ENCODE assay signal across 13 cellular contexts in the genomic region with DNA sequence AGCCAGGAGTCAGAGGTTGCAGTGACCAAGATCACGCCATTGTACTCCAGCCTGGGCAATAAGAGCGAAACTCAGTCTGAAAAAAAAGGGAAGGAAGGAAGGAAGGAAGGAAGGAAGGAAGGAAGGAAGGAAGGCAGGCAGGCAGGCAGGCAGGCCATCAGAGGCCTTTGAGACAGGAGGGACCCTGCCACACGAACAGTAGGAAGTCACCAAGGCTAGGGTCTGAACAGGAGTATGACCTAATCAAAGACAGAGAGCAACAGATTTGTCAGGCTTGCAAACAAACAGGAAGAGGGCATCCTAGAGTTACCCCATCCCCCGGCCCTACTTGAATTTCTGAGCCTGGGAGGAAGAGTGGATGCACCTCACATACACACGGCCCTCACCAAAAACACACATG.
A peak's percentile ranks its signal among the peaks of the same experiment; 100 is the strongest.
DNase-seq lines count a peak whose midpoint lies in the region; ATAC-seq and TF ChIP-seq lines count a peak whose summit lies in the region.
"Had no signal": no experiment of that assay in that cellular context is flagged by ENCODE, and none has a peak within 500 bp of the region (broad histone marks: within the 10 kb centered on the region; RNA-seq: fewer than 3 reads in every experiment).

No MANE protein-coding gene starts in this region.

- H2AFZ ChIP-seq in KMS-11 (ENCODE audit: low read depth), result peak overlapping the region; percentile 10; the same call in 1 of the 2 replicates

- no peaks in the 10 kb centered on the region for H3K27me3 ChIP-seq in KMS-11 (ENCODE audit: insufficient read depth, low read depth)
- no peaks in the 10 kb centered on the region for H3K27me3 ChIP-seq in left ventricle myocardium inferior (ENCODE audit: low read depth)
- H3K27me3 ChIP-seq in aorta (ENCODE audit: control insufficient read depth in 1 of 2, insufficient read depth in 2 of 2, low read length in 1 of 2), result no peaks in the 10 kb centered on the region

- H3K9me3 Mint-ChIP-seq in WTC11, result peaks cover 3% of the 10 kb centered on the region; the same call in 1 of the 2 replicates
- peaks cover 0 to 1% (median 0%) of the 10 kb centered on the region in 9 donors for H3K9me3 Mint-ChIP-seq in naive thymus-derived CD8-positive, alpha-beta T cell

- H4K20me1 ChIP-seq in KMS-11 (ENCODE audit: insufficient read depth), result no peaks in the 10 kb centered on the region

- ATAC-seq in WTC11, result peak; percentile 9
- peak in 1 of 2 donors; percentile 69 for ATAC-seq in naive thymus-derived CD8-positive, alpha-beta T cell
- no peak for ATAC-seq in aorta (ENCODE audit: low FRiP score)
- ATAC-seq: activated CD4-positive, alpha-beta T cell treated with anti-CD3 and anti-CD28 coated beads for 36 hours had no signal

- H3K4me1 Mint-ChIP-seq in WTC11, result peaks cover 47% of the 10 kb centered on the region
- H3K4me1 Mint-ChIP-seq in naive thymus-derived CD8-positive, alpha-beta T cell, result peaks cover 8 to 24% (median 20%) of the 10 kb centered on the region in 4 donors

- no peaks in the 10 kb centered on the region for H3K36me3 ChIP-seq in KMS-11 (ENCODE audit: insufficient read depth)
- H3K36me3 ChIP-seq in left ventricle myocardium inferior, result no peaks in the 10 kb centered on the region
- H3K36me3 ChIP-seq in aorta (ENCODE audit: control insufficient read depth in 1 of 2, insufficient read depth in 2 of 2, low read length in 1 of 2), result no peaks in the 10 kb centered on the region

- H3K9me3 ChIP-seq in left ventricle myocardium inferior (replicated peaks), result no peaks in the 10 kb centered on the region
- no peaks in the 10 kb centered on the region for H3K9me3 ChIP-seq in aorta (ENCODE audit: control insufficient read depth, low read length)

- CTCF ChIA-PET in WTC11 (lab: Charles Lee), result interaction anchor here (0.7 to 1.9 kb wide), 11 partner anchors 13 to 187 kb away, joined by 3 to 11 read pairs (median 7); a partner anchor contains a TSS

- H3K36me3 Mint-ChIP-seq in WTC11, result no peaks in the 10 kb centered on the region
- no peaks in the 10 kb centered on the region for H3K36me3 Mint-ChIP-seq in naive thymus-derived CD8-positive, alpha-beta T cell

- peak overlapping the region; percentile 93 for H3K27ac Mint-ChIP-seq in WTC11
- H3K27ac Mint-ChIP-seq in naive thymus-derived CD8-positive, alpha-beta T cell, result peak overlapping the region in 6 of 10 donors; percentile 7 to 78 (median 30)
- H3K27ac Mint-ChIP-seq: activated CD4-positive, alpha-beta T cell treated with anti-CD3 and anti-CD28 coated beads for 36 hours had no signal

- no peaks in the 10 kb centered on the region for H3K79me2 ChIP-seq in KMS-11 (ENCODE audit: insufficient read depth, low read depth)

- peak; percentile 31 for DNase-seq in NCI-H2171 treated with DMSO at 0.1 percent for 48 hours (lab: John Stamatoyannopoulos, UW)
- no peak for DNase-seq in NCI-H2171 (lab: John Stamatoyannopoulos, UW)
- no peak for DNase-seq in WTC11 (ENCODE audit: low spot score)
- DNase-seq in naive thymus-derived CD8-positive, alpha-beta T cell, result peak in 1 of 10 donors; percentile 29
- DNase-seq in NCI-H2196 treated with DMSO at 0.1 percent for 48 hours (lab: John Stamatoyannopoulos, UW; ENCODE audit: unreplicated experiment), result no peak
- no peak for DNase-seq in left ventricle myocardium inferior
- DNase-seq in aorta, result no peak
- DNase-seq: activated CD4-positive, alpha-beta T cell treated with anti-CD3 and anti-CD28 coated beads for 36 hours; mammary epithelial cell; occipital lobe; SW 1271 had no signal

- POLR2A ChIA-PET in WTC11 (lab: Charles Lee), result interaction anchor here (1.0 to 1.3 kb wide), 3 partner anchors 12 to 53 kb away, joined by 3 to 6 read pairs (median 3); no protein-coding TSS in a partner anchor
- POLR2A ChIA-PET in naive thymus-derived CD8-positive, alpha-beta T cell (lab: Charles Lee), result no interaction called here

- H3K4me1 ChIP-seq in KMS-11 (ENCODE audit: low read depth, poor library complexity, severe bottlenecking) (peaks cover 62% of the 10 kb centered on the region), left ventricle myocardium inferior (peaks cover 3% of the 10 kb centered on the region), aorta (ENCODE audit: control insufficient read depth in 1 of 2, insufficient read depth in 2 of 2, low read length in 2 of 2) (no peaks in the 10 kb centered on the region)

- H3K4me2 ChIP-seq in KMS-11, result peak overlapping the region; percentile 72

- WGBS in aorta, 2 donors, result 96 to 97% methylated on average over 5 of the region's 5 CpGs

- H3K4me3 Mint-ChIP-seq in WTC11, result no peak overlapping the region
- no peak overlapping the region for H3K4me3 Mint-ChIP-seq in naive thymus-derived CD8-positive, alpha-beta T cell
- H3K4me3 Mint-ChIP-seq: activated CD4-positive, alpha-beta T cell treated with anti-CD3 and anti-CD28 coated beads for 36 hours had no signal

- intact Hi-C loops in left ventricle myocardium inferior (cut with micrococcal nuclease), result no loop called here
- intact Hi-C loops in aorta (cut with DNase I), result no loop called here

- H3K9ac ChIP-seq in KMS-11, result no peak overlapping the region; the same call in 1 of the 2 replicates

- TF ChIP-seq CTCF in KMS-11 (conservative IDR thresholded peaks at IDR 0.05; ENCODE audit: low read depth, low read length), result no peak
- TF ChIP-seq CTCF in WTC11 (IDR thresholded peaks at IDR 0.05), result no peak
- no peak for TF ChIP-seq CTCF in left ventricle myocardium inferior (IDR thresholded peaks at IDR 0.05; ENCODE audit: borderline replicate concordance)

- H3K27me3 Mint-ChIP-seq in WTC11 (ENCODE audit: low read depth), result no peaks in the 10 kb centered on the region
- H3K27me3 Mint-ChIP-seq in naive thymus-derived CD8-positive, alpha-beta T cell, result no peaks in the 10 kb centered on the region
- H3K27me3 Mint-ChIP-seq: activated CD4-positive, alpha-beta T cell treated with anti-CD3 and anti-CD28 coated beads for 36 hours had no signal

- H3K27ac ChIP-seq in KMS-11 (peak overlapping the region; percentile 84), left ventricle myocardium inferior (replicated peaks) (no peak overlapping the region), aorta (ENCODE audit: low read depth in 1 of 2, low read length in 2 of 2) (no peak overlapping the region)
- H3K27ac ChIP-seq: HL-60 had no signal

- no peak overlapping the region for H3K4me3 ChIP-seq in KMS-11 (IDR thresholded peaks at IDR 0.05; ENCODE audit: insufficient read depth, low read depth, low read length)
- no peak overlapping the region for H3K4me3 ChIP-seq in left ventricle myocardium inferior
- H3K4me3 ChIP-seq in aorta (ENCODE audit: low read length in 2 of 2), result no peak overlapping the region

TF ChIP-seq in WTC11, 78 proteins besides CTCF, POLR2A, EP300 and RAD21:
- no peak for TF ChIP-seq ZNF263 (CRISPR knock-in tag; IDR thresholded peaks at IDR 0.05; ENCODE audit: low read depth)
- TF ChIP-seq, protein P1, sequence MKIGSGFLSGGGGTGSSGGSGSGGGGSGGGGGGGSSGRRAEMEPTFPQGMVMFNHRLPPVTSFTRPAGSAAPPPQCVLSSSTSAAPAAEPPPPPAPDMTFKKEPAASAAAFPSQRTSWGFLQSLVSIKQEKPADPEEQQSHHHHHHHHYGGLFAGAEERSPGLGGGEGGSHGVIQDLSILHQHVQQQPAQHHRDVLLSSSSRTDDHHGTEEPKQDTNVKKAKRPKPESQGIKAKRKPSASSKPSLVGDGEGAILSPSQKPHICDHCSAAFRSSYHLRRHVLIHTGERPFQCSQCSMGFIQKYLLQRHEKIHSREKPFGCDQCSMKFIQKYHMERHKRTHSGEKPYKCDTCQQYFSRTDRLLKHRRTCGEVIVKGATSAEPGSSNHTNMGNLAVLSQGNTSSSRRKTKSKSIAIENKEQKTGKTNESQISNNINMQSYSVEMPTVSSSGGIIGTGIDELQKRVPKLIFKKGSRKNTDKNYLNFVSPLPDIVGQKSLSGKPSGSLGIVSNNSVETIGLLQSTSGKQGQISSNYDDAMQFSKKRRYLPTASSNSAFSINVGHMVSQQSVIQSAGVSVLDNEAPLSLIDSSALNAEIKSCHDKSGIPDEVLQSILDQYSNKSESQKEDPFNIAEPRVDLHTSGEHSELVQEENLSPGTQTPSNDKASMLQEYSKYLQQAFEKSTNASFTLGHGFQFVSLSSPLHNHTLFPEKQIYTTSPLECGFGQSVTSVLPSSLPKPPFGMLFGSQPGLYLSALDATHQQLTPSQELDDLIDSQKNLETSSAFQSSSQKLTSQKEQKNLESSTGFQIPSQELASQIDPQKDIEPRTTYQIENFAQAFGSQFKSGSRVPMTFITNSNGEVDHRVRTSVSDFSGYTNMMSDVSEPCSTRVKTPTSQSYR (CRISPR knock-in tag; IDR thresholded peaks at IDR 0.05), result no peak
- TF ChIP-seq CREM (CRISPR knock-in tag; IDR thresholded peaks at IDR 0.05), result no peak
- TF ChIP-seq, protein P2, sequence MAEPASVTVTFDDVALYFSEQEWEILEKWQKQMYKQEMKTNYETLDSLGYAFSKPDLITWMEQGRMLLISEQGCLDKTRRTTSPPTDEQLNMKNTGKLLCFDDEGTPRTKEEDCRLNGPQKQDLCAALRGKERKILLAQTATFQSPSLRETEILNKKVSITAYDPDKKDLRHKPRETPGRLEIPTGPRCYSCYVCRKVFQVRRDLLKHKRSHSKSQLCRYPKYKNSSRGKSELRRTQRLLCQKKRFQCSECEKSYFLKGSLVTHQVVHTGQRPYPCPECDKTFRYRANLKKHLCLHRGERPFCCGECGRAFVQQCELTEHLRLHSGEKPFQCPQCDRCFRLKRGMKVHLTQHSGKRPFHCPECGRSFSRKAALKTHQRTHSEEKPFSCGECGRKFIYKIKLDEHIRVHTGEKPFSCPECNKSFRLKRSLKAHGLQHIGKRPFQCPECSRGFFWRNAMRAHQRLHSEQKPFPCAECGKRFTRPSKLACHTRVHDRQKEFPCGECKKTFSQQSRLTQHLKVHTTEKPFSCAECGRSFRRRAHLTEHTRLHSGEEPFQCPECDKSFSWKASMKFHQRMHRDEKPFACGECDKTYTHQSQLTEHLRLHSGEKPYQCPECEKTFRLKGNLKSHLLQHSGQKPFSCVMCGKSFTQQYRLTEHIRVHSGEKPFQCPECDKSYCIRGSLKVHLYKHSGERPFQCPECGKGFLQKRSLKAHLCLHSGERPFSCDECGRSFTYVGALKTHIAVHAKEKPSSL (CRISPR knock-in tag; conservative IDR thresholded peaks at IDR 0.05), result no peak
- TF ChIP-seq IRF2 (CRISPR knock-in tag; IDR thresholded peaks at IDR 0.05; ENCODE audit: borderline replicate concordance, low read depth), result no peak
